ENCODE assay signal across 19 cellular contexts in genomic region chr16:48326937-48327336, GRCh38. TPM values are rescaled to one million over a fixed set of nuclear protein-coding genes. Genes with fewer than 3 reads are reported as not detected.
DNase-seq lines count a peak whose midpoint lies in the region; ATAC-seq, FAIRE-seq and TF ChIP-seq lines count a peak whose summit lies in the region.
"Had no signal": no experiment of that assay in that cellular context is flagged by ENCODE, and none has a peak within 500 bp of the region (broad histone marks: within the 10 kb centered on the region; RNA-seq: fewer than 3 reads in every experiment).

No MANE protein-coding gene starts in this region.

- peaks cover 11% of the 10 kb centered on the region for H3K36me3 Mint-ChIP-seq in activated T-cell treated with anti-CD3 and anti-CD28 coated beads, Interleukin-2, amount 50 U/mL, for 4 hours (ENCODE audit: insufficient read depth)

- no peaks in the 10 kb centered on the region for H3K9me3 ChIP-seq in endothelial cell of umbilical vein (replicated peaks; ENCODE audit: control insufficient read depth, insufficient read depth, low read length)
- H3K9me3 ChIP-seq: BLaER1, Caco-2 had no signal

- peak overlapping the region; percentile 2 for H3K4me2 ChIP-seq in endothelial cell of umbilical vein (ENCODE audit: insufficient read depth, low read length)
- H3K4me2 ChIP-seq: BLaER1 had no signal

- no peaks in the 10 kb centered on the region for H3K27me3 ChIP-seq in endothelial cell of umbilical vein (ENCODE audit: control insufficient read depth in 2 of 2, insufficient read depth in 2 of 2, low read length in 2 of 2)
- H3K27me3 ChIP-seq: BLaER1 had no signal

- ATAC-seq in HG02610 (IDR thresholded peaks at IDR 0.05; ENCODE audit: unreplicated experiment) = peak; percentile 75
- no peak for ATAC-seq in activated T-cell treated with anti-CD3 and anti-CD28 coated beads, Interleukin-2, amount 50 U/mL, for 4 hours
- ATAC-seq in GM21381 (IDR thresholded peaks at IDR 0.05; ENCODE audit: unreplicated experiment) = no peak
- ATAC-seq in HG03378 (IDR thresholded peaks at IDR 0.05; ENCODE audit: unreplicated experiment) = no peak
- ATAC-seq: K562 had no signal

- DNase-seq in NCI-H2227 (lab: John Stamatoyannopoulos, UW; ENCODE audit: unreplicated experiment) = peak; percentile 26
- DNase-seq in NCI-H2227 treated with DMSO at 0.1 percent for 48 hours (lab: John Stamatoyannopoulos, UW) = no peak
- no peak for DNase-seq in endothelial cell of umbilical vein (ENCODE audit: low read depth, low spot score)
- DNase-seq in DMS114 treated with DMSO at 0.1 percent for 48 hours (lab: John Stamatoyannopoulos, UW; ENCODE audit: unreplicated experiment) = no peak
- DNase-seq in activated T-cell treated with anti-CD3 and anti-CD28 coated beads, Interleukin-2, amount 50 U/mL, for 4 hours = no peak
- DNase-seq: AML-193; Caco-2; CD8-positive, alpha-beta memory T cell; DMS53; GM23248; H7; Karpas-422 had no signal

- H4K20me1 ChIP-seq in endothelial cell of umbilical vein (replicated peaks; ENCODE audit: control insufficient read depth, extremely low read depth, insufficient read depth, low read length) = no peaks in the 10 kb centered on the region

- no peaks in the 10 kb centered on the region for H3K27me3 Mint-ChIP-seq in activated T-cell treated with anti-CD3 and anti-CD28 coated beads, Interleukin-2, amount 50 U/mL, for 4 hours (ENCODE audit: low read depth)
- H3K27me3 Mint-ChIP-seq: CD8-positive, alpha-beta memory T cell had no signal

- H3K4me1 ChIP-seq in endothelial cell of umbilical vein (ENCODE audit: control insufficient read depth, extremely low read depth, insufficient read depth, low read length) = peaks cover 2% of the 10 kb centered on the region
- H3K4me1 ChIP-seq: Caco-2 had no signal

- no peaks in the 10 kb centered on the region for H3K9me3 Mint-ChIP-seq in activated T-cell treated with anti-CD3 and anti-CD28 coated beads, Interleukin-2, amount 50 U/mL, for 4 hours
- H3K9me3 Mint-ChIP-seq: CD8-positive, alpha-beta memory T cell had no signal

- intact Hi-C loops in endothelial cell of umbilical vein (cut with micrococcal nuclease) = no loop called here

- H3K79me2 ChIP-seq in endothelial cell of umbilical vein (ENCODE audit: control insufficient read depth, insufficient read depth, low read length) = no peaks in the 10 kb centered on the region

- no peak for TF ChIP-seq POLR2A in endothelial cell of umbilical vein (IDR thresholded peaks at IDR 0.05; ENCODE audit: low read depth, low read length)

- H3K4me3 Mint-ChIP-seq in activated T-cell treated with anti-CD3 and anti-CD28 coated beads, Interleukin-2, amount 50 U/mL, for 4 hours = no peak overlapping the region
- H3K4me3 Mint-ChIP-seq: CD8-positive, alpha-beta memory T cell had no signal

- H3K9me1 ChIP-seq in endothelial cell of umbilical vein (replicated peaks; ENCODE audit: control insufficient read depth, extremely low read depth, insufficient read depth, low read length) = no peaks in the 10 kb centered on the region

- dilution Hi-C loops in endothelial cell of umbilical vein (cut with MboI; ENCODE audit: extremely low pct_ligation_motif_present, low sequenced_read_pairs) = no loop called here

- peaks cover 2% of the 10 kb centered on the region for H3K4me1 Mint-ChIP-seq in activated T-cell treated with anti-CD3 and anti-CD28 coated beads, Interleukin-2, amount 50 U/mL, for 4 hours (ENCODE audit: low read depth)

- H3K9ac ChIP-seq in endothelial cell of umbilical vein (replicated peaks; ENCODE audit: extremely low read depth, insufficient read depth, low read length) = no peak overlapping the region
- H3K9ac ChIP-seq: BLaER1, GM23248 had no signal

- POLR2A ChIA-PET in endothelial cell of umbilical vein (lab: Charles Lee) = no interaction called here

- H3K36me3 ChIP-seq in endothelial cell of umbilical vein (ENCODE audit: control insufficient read depth in 2 of 2, extremely low read depth in 1 of 2, insufficient read depth in 2 of 2, low read length in 2 of 2) = peaks cover 1 to 2% of the 10 kb centered on the region in 2 experiments

- H3K4me3 ChIP-seq in endothelial cell of umbilical vein (replicated peaks in 1 of 3; ENCODE audit: insufficient read depth in 1 of 3, low read depth in 1 of 3, low read length in 3 of 3) = no peak overlapping the region
- H3K4me3 ChIP-seq: BLaER1, GM23248, K562 had no signal

- CTCF ChIA-PET in endothelial cell of umbilical vein (lab: Charles Lee) = interaction anchor here (1.3 to 2.6 kb wide), 3 partner anchors 27 to 303 kb away, joined by 3 to 9 read pairs (median 9); no protein-coding TSS in a partner anchor

- FAIRE-seq in endothelial cell of umbilical vein (lab: Jason Lieb, UNC) = no peak
- FAIRE-seq: GM12891, K562 had no signal

- H2AFZ ChIP-seq in endothelial cell of umbilical vein (ENCODE audit: low read depth, low read length) = no peak overlapping the region
- H2AFZ ChIP-seq: GM23248 had no signal

- no peak for TF ChIP-seq CTCF in endothelial cell of umbilical vein (IDR thresholded peaks at IDR 0.05; ENCODE audit: extremely low read depth in 1 of 2, insufficient read depth in 1 of 2, low read depth in 1 of 2, low read length in 2 of 2)

- H3K27ac ChIP-seq in endothelial cell of umbilical vein (ENCODE audit: insufficient read depth, low read depth, low read length) = no peak overlapping the region
- H3K27ac ChIP-seq: 22Rv1, BLaER1, GM23248 had no signal

- BruUV-seq in endothelial cell of umbilical vein (replicated peaks; lab: Mats Ljungman, UMichigan) = no TSS peak

TF ChIP-seq in endothelial cell of umbilical vein, 7 proteins besides CTCF, POLR2A, EP300 and RAD21:
- TF ChIP-seq GATA2 (IDR thresholded peaks at IDR 0.05; ENCODE audit: insufficient read depth, insufficient read length, low read depth, low read length) (no peak), JUN (IDR thresholded peaks at IDR 0.05; ENCODE audit: borderline replicate concordance, insufficient read depth, insufficient read length, low read depth) (no peak), EZH2 (IDR thresholded peaks at IDR 0.05; ENCODE audit: borderline replicate concordance, low read depth, low read length, severe bottlenecking) (no peak), MYC (IDR thresholded peaks at IDR 0.05; ENCODE audit: low read depth, low read length) (no peak), MAX (IDR thresholded peaks at IDR 0.05; ENCODE audit: insufficient read depth, insufficient read length) (no peak), FOS (IDR thresholded peaks at IDR 0.05; ENCODE audit: borderline replicate concordance, insufficient read depth, low read length) (no peak), POLR2AphosphoS5 (IDR thresholded peaks at IDR 0.05; ENCODE audit: insufficient read depth, low read depth, low read length) (no peak)

RNA-seq across cellular contexts. Expression of gene SIAH1, which starts 58.3 kb away (rescaled TPM):
- 19.9 and 21.3 TPM in 2 replicates for total RNA-seq in endothelial cell of umbilical vein
- polyA plus RNA-seq in endothelial cell of umbilical vein = 12.1 and 14.4 TPM in 2 replicates
- 15.2 and 16.2 TPM in 2 replicates for polyA plus RNA-seq in endothelial cell of umbilical vein (2011; cell fraction: cytosol; rRNA removed)
- polyA plus RNA-seq in endothelial cell of umbilical vein (2011; cell fraction: nucleus; rRNA removed) = 25.9 and 27.0 TPM in 2 replicates
- 15.4 and 17.7 TPM in 2 replicates for polyA plus RNA-seq in endothelial cell of umbilical vein (2012)
- 28.6 TPM in 2 replicates for polyA minus RNA-seq in endothelial cell of umbilical vein
- 15.7 TPM for polyA minus RNA-seq in endothelial cell of umbilical vein (2011; cell fraction: cytosol; rRNA and poly(A)+ RNA removed)
- polyA minus RNA-seq in endothelial cell of umbilical vein (2011; cell fraction: nucleus; rRNA and poly(A)+ RNA removed) = 34.4 and 41.8 TPM in 2 replicates
- total RNA-seq in activated T-cell treated with anti-CD3 and anti-CD28 coated beads, Interleukin-2, amount 50 U/mL, for 4 hours = 10 to 100 TPM in 2 of 3 donors, 1 to 10 TPM in 1; 10.0 to 12.2 (median 10.4) TPM
